17 cellular contexts compared by ENCODE assay signal in genomic region chr3:196997311-196997710, GRCh38.
"Had no signal": no experiment of that assay in that cellular context is flagged by ENCODE, and none has a peak within 500 bp of the region (broad histone marks: within the 10 kb centered on the region; RNA-seq: fewer than 3 reads in every experiment).

No MANE protein-coding gene starts in this region.

- H3K4me3 ChIP-seq: dorsolateral prefrontal cortex, lower lobe of right lung had no signal

- H3K4me3 Mint-ChIP-seq: activated B cell treated with CpG ODN at 0.5 μM for 24 hours had no signal

- H3K27ac Mint-ChIP-seq: activated B cell treated with CpG ODN at 0.5 μM for 24 hours had no signal

- H3K9me3 ChIP-seq: lower lobe of right lung, neutrophil had no signal

- H3K9me3 Mint-ChIP-seq: activated B cell treated with CpG ODN at 0.5 μM for 24 hours; activated naive CD4-positive, alpha-beta T cell treated with anti-CD3 and anti-CD28 coated beads, Interleukin-2, amount 50 U/mL, for 72 hours had no signal

- H3K27me3 Mint-ChIP-seq: activated B cell treated with CpG ODN at 0.5 μM for 24 hours had no signal

- H3K27me3 ChIP-seq: brain microvascular endothelial cell, dorsolateral prefrontal cortex had no signal

- H3K36me3 Mint-ChIP-seq: activated naive CD4-positive, alpha-beta T cell treated with anti-CD3 and anti-CD28 coated beads, Interleukin-2, amount 50 U/mL, for 72 hours had no signal

- H3K36me3 ChIP-seq: brain microvascular endothelial cell, lower lobe of right lung, neutrophil had no signal

- ATAC-seq: activated naive CD4-positive, alpha-beta T cell treated with anti-CD3 and anti-CD28 coated beads, Interleukin-2, amount 50 U/mL, for 72 hours; lower lobe of right lung; right cardiac atrium had no signal

- H3K27ac ChIP-seq: brain microvascular endothelial cell, lower lobe of right lung, neutrophil had no signal

- DNase-seq: activated B cell treated with CpG ODN at 0.5 μM for 24 hours; activated CD4-positive, alpha-beta T cell treated with anti-CD3 and anti-CD28 coated beads, Interleukin-2, amount 50 U/mL, for 1 hour; activated effector memory CD4-positive, alpha-beta T cell treated with Interleukin-2 at 50 U/mL for 16 hours; amniotic stem cell; brain microvascular endothelial cell; kidney glomerular epithelial cell; lower lobe of right lung; midbrain; right cardiac atrium; stimulated activated CD4-positive, alpha-beta T cell treated with anti-CD3 and anti-CD28 coated beads, Interleukin-12 subunit alpha, Interleukin-12 subunit beta, amount 100 ng/mL, for 4 hours; stimulated activated naive CD4-positive, alpha-beta T cell; T-helper 2 cell had no signal

- FAIRE-seq: frontal cortex, TTC549 had no signal
